ENCODE assay signal across 8 cellular contexts in the genomic region with DNA sequence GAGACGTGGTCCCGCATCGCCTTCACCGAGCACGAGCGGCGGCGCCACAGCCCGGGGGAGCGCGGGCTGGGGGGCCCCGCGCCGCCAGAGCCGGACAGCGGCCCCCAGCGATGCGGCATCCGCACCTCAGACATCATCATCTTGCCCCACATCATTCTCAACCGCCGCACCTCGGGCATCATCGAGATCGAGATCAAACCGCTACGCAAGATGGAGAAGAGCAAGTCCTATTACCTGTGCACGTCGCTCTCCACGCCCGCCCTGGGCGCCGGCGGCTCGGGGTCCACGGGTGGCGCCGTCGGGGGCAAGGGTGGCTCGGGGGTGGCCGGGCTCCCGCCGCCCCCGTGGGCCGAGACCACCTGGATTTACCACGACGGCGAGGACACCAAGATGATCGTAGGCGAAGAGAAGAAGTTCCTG. TPM values are rescaled to one million over a fixed set of nuclear protein-coding genes. Genes with fewer than 3 reads are reported as not detected.
DNase-seq lines count a peak whose midpoint lies in the region; ATAC-seq and TF ChIP-seq lines count a peak whose summit lies in the region.

No MANE protein-coding gene starts in this region.

- no peak for TF ChIP-seq CTCF in BE2C (IDR thresholded peaks at IDR 0.05; ENCODE audit: low read depth, low read length)
- TF ChIP-seq CTCF in mesothelial cell of epicardium (IDR thresholded peaks at IDR 0.05; ENCODE audit: unreplicated experiment) = no peak
- TF ChIP-seq CTCF in thoracic aorta (IDR thresholded peaks at IDR 0.05) = no peak

- H3K4me1 Mint-ChIP-seq in T-helper 1 cell treated with Interleukin-12 subunit alpha and Interleukin-12 subunit beta and Interleukin-4 antibody, amounts not matched to agents 30 μg/mL and 1 μg/mL, for 36 hours (ENCODE audit: low read depth) = peaks cover 44% of the 10 kb centered on the region
- peaks cover 35% of the 10 kb centered on the region for H3K4me1 Mint-ChIP-seq in mesothelial cell of epicardium

- peak overlapping the region; percentile 94 for H3K4me3 Mint-ChIP-seq in T-helper 1 cell treated with Interleukin-12 subunit alpha and Interleukin-12 subunit beta and Interleukin-4 antibody, amounts not matched to agents 30 μg/mL and 1 μg/mL, for 36 hours
- peak overlapping the region; percentile 94 for H3K4me3 Mint-ChIP-seq in mesothelial cell of epicardium

- no peaks in the 10 kb centered on the region for H3K27me3 ChIP-seq in BE2C
- no peaks in the 10 kb centered on the region for H3K27me3 ChIP-seq in thoracic aorta (replicated peaks; ENCODE audit: insufficient read depth)

- H3K27ac Mint-ChIP-seq in T-helper 1 cell treated with Interleukin-12 subunit alpha and Interleukin-12 subunit beta and Interleukin-4 antibody, amounts not matched to agents 30 μg/mL and 1 μg/mL, for 36 hours = no peak overlapping the region
- no peak overlapping the region for H3K27ac Mint-ChIP-seq in mesothelial cell of epicardium

- no peaks in the 10 kb centered on the region for H3K4me1 ChIP-seq in BE2C
- H3K4me1 ChIP-seq in thoracic aorta (ENCODE audit: control insufficient read depth in 1 of 2, low read depth in 2 of 2) = peaks cover 4 to 43% of the 10 kb centered on the region in 2 donors

- DNase-seq in BE2C (peak; percentile 11), mesothelial cell of epicardium (ENCODE audit: low spot score in 2 of 2, unreplicated experiment in 2 of 2) (no peak), thoracic aorta (ENCODE audit: low spot score) (no peak)
- peak; percentile 31 for DNase-seq in central memory CD4-positive, alpha-beta T cell

- H3K9me3 Mint-ChIP-seq in T-helper 1 cell treated with Interleukin-12 subunit alpha and Interleukin-12 subunit beta and Interleukin-4 antibody, amounts not matched to agents 30 μg/mL and 1 μg/mL, for 36 hours = no peaks in the 10 kb centered on the region
- no peaks in the 10 kb centered on the region for H3K9me3 Mint-ChIP-seq in mesothelial cell of epicardium

- peak; percentile 2 for ATAC-seq in GM21576 (IDR thresholded peaks at IDR 0.05; ENCODE audit: unreplicated experiment)
- no peak for ATAC-seq in thoracic aorta (ENCODE audit: insufficient number of reproducible peaks, low FRiP score, low read depth)
- ATAC-seq in esophagus mucosa = no peak
- no peak for ATAC-seq in HG03108 (IDR thresholded peaks at IDR 0.05; ENCODE audit: unreplicated experiment)

- H3K4me3 ChIP-seq in BE2C (ENCODE audit: low read depth, low read length) (peak overlapping the region; percentile 84), thoracic aorta (peak overlapping the region; percentile 86)

- H3K27me3 Mint-ChIP-seq in T-helper 1 cell treated with Interleukin-12 subunit alpha and Interleukin-12 subunit beta and Interleukin-4 antibody, amounts not matched to agents 30 μg/mL and 1 μg/mL, for 36 hours (ENCODE audit: low read depth) = no peaks in the 10 kb centered on the region
- peaks cover 32% of the 10 kb centered on the region for H3K27me3 Mint-ChIP-seq in mesothelial cell of epicardium (ENCODE audit: low read depth)

- H3K36me3 Mint-ChIP-seq in T-helper 1 cell treated with Interleukin-12 subunit alpha and Interleukin-12 subunit beta and Interleukin-4 antibody, amounts not matched to agents 30 μg/mL and 1 μg/mL, for 36 hours (ENCODE audit: low read depth) = peaks cover 4% of the 10 kb centered on the region
- no peaks in the 10 kb centered on the region for H3K36me3 Mint-ChIP-seq in mesothelial cell of epicardium

- H3K36me3 ChIP-seq in BE2C = no peaks in the 10 kb centered on the region
- no peaks in the 10 kb centered on the region for H3K36me3 ChIP-seq in thoracic aorta

- peak overlapping the region; percentile 82 to 88 for H3K27ac ChIP-seq in thoracic aorta

- H3K9me3 ChIP-seq in BE2C (no peaks in the 10 kb centered on the region), thoracic aorta (no peaks in the 10 kb centered on the region)

RNA-seq across cellular contexts. Expression of a gene that starts 0.7 kb away (rescaled TPM):
- 8.9 TPM for polyA plus RNA-seq in BE2C (2012; ENCODE audit: insufficient read depth, insufficient read length, low read depth)
- 10.9 to 12.5 TPM (median 11.4 TPM) in 3 replicates for total RNA-seq in mesothelial cell of epicardium
- total RNA-seq in thoracic aorta = 10 to 100 TPM; 12.2 to 24.5 TPM
- 2.3 TPM for total RNA-seq in esophagus mucosa

RNA-seq across cellular contexts. Expression of a gene that starts 49.6 kb away (rescaled TPM):
- polyA plus RNA-seq in BE2C (2012; ENCODE audit: insufficient read depth, insufficient read length, low read depth) = 2.4 TPM
- total RNA-seq in mesothelial cell of epicardium = 8.7 to 12.8 TPM (median 8.7 TPM) in 3 replicates
- 1 to 10 TPM; 5.6 to 6.2 TPM for total RNA-seq in thoracic aorta
- total RNA-seq in esophagus mucosa = 0.12 TPM

Comparison
In these comparisons a context has a peak if more than half of its experiments do, and no peak if none do; other contexts are left out.
1. DNase-seq: peak in BE2C (single experiment) and central memory CD4-positive, alpha-beta T cell (single experiment); none in mesothelial cell of epicardium (0 of 2) and thoracic aorta (single experiment).